ENCODE assay signal across 1 cellular context in genomic region chr1:113072757-113073456, GRCh38.
TF ChIP-seq lines count a peak whose summit lies in the region.

TSS of gene LRIG2 (plus strand) at chr1:113073198. CDS start at chr1:113073407, 209 bp downstream.

TF ChIP-seq in HepG2, 621 proteins besides CTCF, POLR2A, EP300 and RAD21 (continued from another document and continues in another):
- TF ChIP-seq ZNF407 (CRISPR knock-in tag; IDR thresholded peaks at IDR 0.05; ENCODE audit: not compliant biosample characterization) (peak; percentile 46), ZBED4 (CRISPR knock-in tag; IDR thresholded peaks at IDR 0.05; ENCODE audit: borderline replicate concordance) (0 out of 2 replicates have a peak, but pooled peaks have one; percentile 42), CENPBD1 (CRISPR knock-in tag; IDR thresholded peaks at IDR 0.05; ENCODE audit: borderline replicate concordance, low read depth) (no peak), CREB1 (IDR thresholded peaks at IDR 0.05) (no peak), CREB1 (CRISPR knock-in tag; IDR thresholded peaks at IDR 0.05) (peak; percentile 62), MZF1 (CRISPR knock-in tag; IDR thresholded peaks at IDR 0.05; ENCODE audit: borderline replicate concordance) (no peak), ZNF326 (CRISPR knock-in tag; IDR thresholded peaks at IDR 0.05; ENCODE audit: borderline replicate concordance) (no peak), THAP9 (CRISPR knock-in tag; IDR thresholded peaks at IDR 0.05; ENCODE audit: borderline replicate concordance) (peak; percentile 63; the same call in 1 of the 2 replicates), NR2C2 (CRISPR knock-in tag; IDR thresholded peaks at IDR 0.05; ENCODE audit: borderline replicate concordance) (peak; percentile 56; the same call in 1 of the 2 replicates), GMEB2 (CRISPR knock-in tag; IDR thresholded peaks at IDR 0.05; ENCODE audit: low read depth) (peak; percentile 96), ZNF296 (CRISPR knock-in tag; conservative IDR thresholded peaks at IDR 0.05) (no peak), ZNF484 (CRISPR knock-in tag; IDR thresholded peaks at IDR 0.05; ENCODE audit: borderline replicate concordance, low read depth) (no peak), TBP (CRISPR knock-in tag; IDR thresholded peaks at IDR 0.05) (0 out of 2 replicates have a peak, but pooled peaks have one; percentile 12), ZNF598 (CRISPR knock-in tag; IDR thresholded peaks at IDR 0.05; ENCODE audit: borderline replicate concordance) (no peak), E2F2 (CRISPR knock-in tag; IDR thresholded peaks at IDR 0.05; ENCODE audit: borderline replicate concordance) (peak; percentile 67; the same call in 1 of the 2 replicates), ZNF563 (CRISPR knock-in tag; IDR thresholded peaks at IDR 0.05) (0 out of 2 replicates have a peak, but pooled peaks have one; percentile 30), ZNF354B (CRISPR knock-in tag; IDR thresholded peaks at IDR 0.05) (peak; percentile 71; the same call in 1 of the 2 replicates), RCOR2 (CRISPR knock-in tag; IDR thresholded peaks at IDR 0.05) (0 out of 2 replicates have a peak, but pooled peaks have one; percentile 2), CHD4 (IDR thresholded peaks at IDR 0.05; ENCODE audit: borderline replicate concordance, low read length) (peak; percentile 68; the same call in 1 of the 2 replicates), ZNF768 (CRISPR knock-in tag; IDR thresholded peaks at IDR 0.05) (no peak), NCOA5 (CRISPR knock-in tag; IDR thresholded peaks at IDR 0.05) (no peak), PHF21A (CRISPR knock-in tag; IDR thresholded peaks at IDR 0.05) (peak; percentile 66; the same call in 1 of the 2 replicates), SMARCC2 (IDR thresholded peaks at IDR 0.05) (no peak), SUZ12 (IDR thresholded peaks at IDR 0.05; ENCODE audit: low read depth, low read length) (no peak), BRD4 (CRISPR knock-in tag; IDR thresholded peaks at IDR 0.05) (peak; percentile 79), ETV5 (CRISPR knock-in tag; IDR thresholded peaks at IDR 0.05; ENCODE audit: borderline replicate concordance) (peak; percentile 23; the same call in 1 of the 2 replicates), ZNF274 (CRISPR knock-in tag; IDR thresholded peaks at IDR 0.05) (peak; percentile 62), ZMYM4 (CRISPR knock-in tag; IDR thresholded peaks at IDR 0.05) (peak; percentile 71), ZNF605 (CRISPR knock-in tag; IDR thresholded peaks at IDR 0.05) (peak; percentile 96; the same call in 1 of the 2 replicates), TFE3 (CRISPR knock-in tag; IDR thresholded peaks at IDR 0.05) (0 out of 2 replicates have a peak, but pooled peaks have one; percentile 63), ZNF703 (CRISPR knock-in tag; IDR thresholded peaks at IDR 0.05; ENCODE audit: borderline replicate concordance) (no peak), SNAPC2 (CRISPR knock-in tag; IDR thresholded peaks at IDR 0.05) (peak; percentile 50; the same call in 1 of the 2 replicates), ATF6 (CRISPR knock-in tag; conservative IDR thresholded peaks at IDR 0.05) (no peak)
